In the genomic region with DNA sequence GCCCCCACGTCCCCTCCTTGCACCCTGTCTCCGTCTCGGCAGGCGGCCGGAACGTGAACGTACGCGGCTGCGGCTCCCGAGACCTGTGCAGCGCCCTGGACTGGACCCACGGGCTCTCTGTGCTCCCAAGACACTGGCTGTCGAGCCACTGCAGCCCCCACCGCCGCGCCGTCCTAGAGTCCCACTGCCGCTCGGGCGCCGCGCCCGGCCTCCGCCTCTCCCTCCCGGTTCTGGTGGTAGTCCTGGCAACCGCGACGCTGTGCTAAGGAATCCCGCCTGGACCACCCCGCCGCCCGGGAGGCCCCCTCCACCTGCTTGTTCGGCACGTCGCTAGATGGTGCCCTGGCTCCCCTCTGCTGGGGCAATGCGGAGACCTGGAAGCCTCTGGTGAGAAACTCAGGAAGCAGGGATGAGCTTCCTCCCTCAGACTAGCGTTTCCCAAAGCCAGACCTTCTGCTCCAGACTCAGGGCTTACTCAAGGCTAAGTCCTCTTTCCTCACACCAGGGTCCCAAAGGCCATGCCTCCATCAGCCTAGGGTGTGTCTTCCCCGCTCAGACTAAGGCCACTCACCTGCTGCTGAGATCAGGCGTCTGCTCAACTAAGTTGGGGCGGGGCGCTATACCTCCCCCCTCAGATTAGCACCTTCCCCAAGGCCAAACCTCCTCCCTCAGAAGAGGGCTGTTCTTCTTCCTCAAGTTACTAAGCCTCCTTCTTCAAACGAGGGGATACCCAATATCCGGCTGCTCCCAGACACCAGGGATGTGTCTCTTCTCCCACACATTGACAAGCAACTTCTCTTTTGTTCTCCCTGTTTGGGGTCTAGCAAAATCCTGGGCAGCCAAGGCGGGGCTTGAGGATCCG, we compare ENCODE assay signal across 8 cellular contexts. TPM values are rescaled to one million over a fixed set of nuclear protein-coding genes. Genes with fewer than 3 reads are reported as not detected.
DNase-seq lines count a peak whose midpoint lies in the region; ATAC-seq, FAIRE-seq and TF ChIP-seq lines count a peak whose summit lies in the region.

No MANE protein-coding gene starts in this region.

- in situ Hi-C loops in astrocyte of the spinal cord (cut with HindIII; ENCODE audit: low sequenced_read_pairs) = no loop called here

- ATAC-seq in Right ventricle myocardium inferior (peak; percentile 36), HG03460 (IDR thresholded peaks at IDR 0.05; ENCODE audit: unreplicated experiment) (no peak), GM18868 (IDR thresholded peaks at IDR 0.05; ENCODE audit: unreplicated experiment) (no peak)
- no peak for ATAC-seq in stimulated activated naive CD8-positive, alpha-beta T cell treated with anti-CD3 and anti-CD28 coated beads, Interleukin-15, Interleukin-2, amounts not matched to agents 100 U/mL and 50 U/mL, for 24 hours

- peak; percentile 21 for TF ChIP-seq CTCF in astrocyte of the spinal cord (IDR thresholded peaks at IDR 0.05; ENCODE audit: low read depth, low read length)
- TF ChIP-seq CTCF in kidney (IDR thresholded peaks at IDR 0.05; ENCODE audit: borderline replicate concordance, extremely low read depth, insufficient read depth) = no peak

- no peaks in the 10 kb centered on the region for H3K36me3 ChIP-seq in kidney (ENCODE audit: control insufficient read depth in 1 of 2, insufficient read depth in 2 of 2, low read length in 2 of 2)

- H3K9me3 ChIP-seq in kidney (ENCODE audit: control insufficient read depth in 1 of 2, low read length in 2 of 2) = no peaks in the 10 kb centered on the region

- H3K27ac ChIP-seq in kidney (ENCODE audit: low read depth in 2 of 2, low read length in 2 of 2) = peak overlapping the region in 1 of 2 donors; percentile 66

- no peak overlapping the region for H3K9ac ChIP-seq in kidney (ENCODE audit: low read length in 2 of 2)

- H3K4me3 ChIP-seq in astrocyte of the spinal cord (ENCODE audit: low read depth, low read length) (peak overlapping the region; percentile 5), kidney (ENCODE audit: low read length in 2 of 2) (no peak overlapping the region)

- no peak for FAIRE-seq in kidney (lab: Jason Lieb, UNC)

- intact Hi-C loops in Right ventricle myocardium inferior (cut with DNase I) (no loop called here), cardiac septum (cut with DNase I) (no loop called here), kidney (cut with DNase I) (no loop called here)

- H3K4me1 ChIP-seq in kidney (ENCODE audit: control insufficient read depth in 1 of 2, insufficient read depth in 1 of 2, low read depth in 1 of 2, low read length in 2 of 2) = peaks cover 0 to 3% of the 10 kb centered on the region in 2 donors

- DNase-seq in Right ventricle myocardium inferior (ENCODE audit: missing footprints) (no peak), cardiac septum (ENCODE audit: low spot score) (no peak), astrocyte of the spinal cord (ENCODE audit: low read depth, low spot score) (peak; percentile 43), kidney (peak; percentile 76), DMS114 treated with DMSO at 0.1 percent for 48 hours (lab: John Stamatoyannopoulos, UW; ENCODE audit: unreplicated experiment) (no peak)
- DNase-seq in stimulated activated naive CD8-positive, alpha-beta T cell treated with anti-CD3 and anti-CD28 coated beads, Interleukin-15, Interleukin-2, amounts not matched to agents 100 U/mL and 50 U/mL, for 24 hours = peak; percentile 13

RNA-seq across cellular contexts. Expression of gene IRGC, which starts 16.1 kb away (rescaled TPM):
- total RNA-seq in Right ventricle myocardium inferior = not detected
- total RNA-seq in cardiac septum = not detected
- total RNA-seq in kidney = not detected
- not detected for polyA plus RNA-seq in kidney (ENCODE audit: insufficient read depth, low read depth, low replicate concordance)

RNA-seq across cellular contexts. Expression of gene PLAUR, which starts 29.8 kb away (rescaled TPM):
- total RNA-seq in Right ventricle myocardium inferior (3.8 TPM), cardiac septum (6.2 TPM), kidney (17.0 TPM)
- polyA plus RNA-seq in kidney (ENCODE audit: insufficient read depth, low read depth, low replicate concordance) = 3.9 TPM

RNA-seq across cellular contexts. Expression of gene SMG9, which starts 55.0 kb away (rescaled TPM):
- 15.7 TPM for total RNA-seq in Right ventricle myocardium inferior
- 17.2 TPM for total RNA-seq in cardiac septum
- 34.6 TPM for total RNA-seq in kidney
- 25.1 TPM for polyA plus RNA-seq in kidney (ENCODE audit: insufficient read depth, low read depth, low replicate concordance)

Comparison
In these comparisons a context has a peak if more than half of its experiments do, and no peak if none do; other contexts are left out.
1. DNase-seq: peak in astrocyte of the spinal cord (single experiment), kidney (single experiment) and stimulated activated naive CD8-positive, alpha-beta T cell treated with anti-CD3 and anti-CD28 coated beads, Interleukin-15, Interleukin-2, amounts not matched to agents 100 U/mL and 50 U/mL, for 24 hours (single experiment); none in Right ventricle myocardium inferior (single experiment), cardiac septum (single experiment) and DMS114 treated with DMSO at 0.1 percent for 48 hours (single experiment).